Comparison of ENCODE assay signal across 9 cellular contexts in genomic region chr9:92964607-92964975, GRCh38.
A peak's percentile ranks its signal among the peaks of the same experiment; 100 is the strongest.
DNase-seq lines count a peak whose midpoint lies in the region; ATAC-seq and FAIRE-seq lines count a peak whose summit lies in the region.
"Had no signal": no experiment of that assay in that cellular context is flagged by ENCODE, and none has a peak within 500 bp of the region (broad histone marks: within the 10 kb centered on the region; RNA-seq: fewer than 3 reads in every experiment).

No MANE protein-coding gene starts in this region.

- H3K9me3 ChIP-seq in BLaER1: peaks cover 7% of the 10 kb centered on the region; the same call in 1 of the 2 replicates
- H3K9me3 ChIP-seq in mucosa of rectum (ENCODE audit: control insufficient read depth in 2 of 2, low read length in 2 of 2): peaks cover 0 to 3% of the 10 kb centered on the region in 2 donors

- H3K4me2 ChIP-seq in BLaER1: peak overlapping the region; percentile 98

- no peak for DNase-seq in NCI-H1092 (lab: John Stamatoyannopoulos, UW)
- no peak for DNase-seq in RCC 7860 (ENCODE audit: low spot score)
- DNase-seq in HTR-8/SVneo (ENCODE audit: insufficient read length, low spot score): no peak
- no peak for DNase-seq in SKM-1 (lab: John Stamatoyannopoulos, UW; ENCODE audit: unreplicated experiment)

- peaks cover 58% of the 10 kb centered on the region for H3K4me1 ChIP-seq in BLaER1
- peaks cover 0 to 2% of the 10 kb centered on the region in 2 donors for H3K4me1 ChIP-seq in mucosa of rectum (ENCODE audit: control insufficient read depth in 2 of 2, insufficient read depth in 2 of 2, low read length in 2 of 2)

- peaks cover 8% of the 10 kb centered on the region for H3K36me3 Mint-ChIP-seq in activated naive CD8-positive, alpha-beta T cell

- H4K20me1 ChIP-seq in BLaER1: peaks cover 44% of the 10 kb centered on the region

- H3K27me3 Mint-ChIP-seq in activated naive CD8-positive, alpha-beta T cell: no peaks in the 10 kb centered on the region

- peaks cover 4% of the 10 kb centered on the region; the same call in 1 of the 2 replicates for H3K36me3 ChIP-seq in BLaER1
- no peaks in the 10 kb centered on the region for H3K36me3 ChIP-seq in mucosa of rectum (ENCODE audit: control insufficient read depth in 2 of 2, insufficient read depth in 2 of 2, low read length in 2 of 2)

- ATAC-seq in GM21825 (IDR thresholded peaks at IDR 0.05; ENCODE audit: unreplicated experiment): peak; percentile 11

- H3K4me3 Mint-ChIP-seq in activated naive CD8-positive, alpha-beta T cell: peak overlapping the region; percentile 99

- no peaks in the 10 kb centered on the region for H3K9me3 Mint-ChIP-seq in activated naive CD8-positive, alpha-beta T cell (ENCODE audit: low read depth)

- FAIRE-seq in RCC 7860 (lab: Jason Lieb, UNC) (no peak), HTR-8/SVneo (lab: Jason Lieb, UNC) (no peak)

- H3K9ac ChIP-seq in BLaER1: peak overlapping the region; percentile 87
- peak overlapping the region; percentile 51 to 75 for H3K9ac ChIP-seq in mucosa of rectum (ENCODE audit: low read depth in 1 of 2, low read length in 2 of 2)

- peak overlapping the region; percentile 91 for H3K27ac ChIP-seq in BLaER1
- peak overlapping the region; percentile 74 to 90 for H3K27ac ChIP-seq in mucosa of rectum (ENCODE audit: low read depth in 2 of 2, low read length in 2 of 2)
- H3K27ac ChIP-seq: SK-N-MC had no signal

- H3K27me3 ChIP-seq in BLaER1 (no peaks in the 10 kb centered on the region), mucosa of rectum (ENCODE audit: control insufficient read depth in 2 of 2, insufficient read depth in 2 of 2, low read length in 2 of 2) (no peaks in the 10 kb centered on the region)

- H3K4me3 ChIP-seq in BLaER1: peak overlapping the region; percentile 76
- peak overlapping the region; percentile 57 to 74 for H3K4me3 ChIP-seq in mucosa of rectum (ENCODE audit: low read length in 2 of 2)
- H3K4me3 ChIP-seq: SK-N-MC had no signal

- peak overlapping the region; percentile 100 for H3K27ac Mint-ChIP-seq in activated naive CD8-positive, alpha-beta T cell

- peaks cover 68% of the 10 kb centered on the region for H3K4me1 Mint-ChIP-seq in activated naive CD8-positive, alpha-beta T cell (ENCODE audit: low read depth)
